8 cellular contexts compared by ENCODE assay signal in genomic region chr7:137992738-137993394, GRCh38. TPM values are rescaled to one million over a fixed set of nuclear protein-coding genes. Genes with fewer than 3 reads are reported as not detected.
A peak's percentile ranks its signal among the peaks of the same experiment; 100 is the strongest.
DNase-seq lines count a peak whose midpoint lies in the region; ATAC-seq and TF ChIP-seq lines count a peak whose summit lies in the region.

No MANE protein-coding gene starts in this region.

- no peak for TF ChIP-seq CTCF in psoas muscle (IDR thresholded peaks at IDR 0.05)

- no peak overlapping the region for H3K4me3 ChIP-seq in psoas muscle

- H3K27ac ChIP-seq in psoas muscle (peak overlapping the region; percentile 25), substantia nigra (ENCODE audit: low read depth, low read length, poor library complexity, severe bottlenecking) (no peak overlapping the region)

- DNase-seq in NCI-H2107 treated with DMSO at 0.1 percent for 48 hours (lab: John Stamatoyannopoulos, UW; ENCODE audit: unreplicated experiment) (peak; percentile 47), NCI-H2107 (lab: John Stamatoyannopoulos, UW) (no peak), OCI-M1 (lab: John Stamatoyannopoulos, UW) (peak; percentile 67), erythroblast (lab: John Stamatoyannopoulos, UW) (peak; percentile 21 to 54), psoas muscle (peak; percentile 77 to 78), ecto neural progenitor cell (ENCODE audit: low spot score) (no peak), substantia nigra (lab: John Stamatoyannopoulos, UW) (no peak)

- H3K36me3 ChIP-seq in psoas muscle (ENCODE audit: insufficient read depth in 1 of 2, low read depth in 1 of 2): no peaks in the 10 kb centered on the region

- ATAC-seq in HG02642 (IDR thresholded peaks at IDR 0.05; ENCODE audit: poor library complexity, unreplicated experiment): peak; percentile 59
- ATAC-seq in psoas muscle: peak; percentile 38 to 78 (median 76)

- H3K27me3 ChIP-seq in psoas muscle (ENCODE audit: insufficient read depth in 3 of 3, low read length in 2 of 3): no peaks in the 10 kb centered on the region

- intact Hi-C loops in psoas muscle (cut with DNase I): no loop called here

- peaks cover 37% of the 10 kb centered on the region for H3K4me1 ChIP-seq in psoas muscle

- 47 to 50% (median 48%) methylated on average over 4 of the region's 4 CpGs for WGBS in psoas muscle, 3 donors

- TF ChIP-seq POLR2A in erythroblast (IDR thresholded peaks at IDR 0.05; ENCODE audit: low read length): no peak

- no peaks in the 10 kb centered on the region for H3K9me3 ChIP-seq in psoas muscle

RNA-seq across cellular contexts. Expression of gene CREB3L2, which starts 9.0 kb away (rescaled TPM):
- total RNA-seq in psoas muscle: 10 to 100 TPM in 2 of 4 donors, 1 to 10 TPM in 2; 6.7 to 14.7 (median 10.9) TPM
- 1 to 10 TPM; 2.2 to 3.6 (median 3.3) TPM for polyA plus RNA-seq in psoas muscle

Comparison
In these comparisons a context has a peak if more than half of its experiments do, and no peak if none do; other contexts are left out.
1. DNase-seq: peak in NCI-H2107 treated with DMSO at 0.1 percent for 48 hours (single experiment), OCI-M1 (single experiment), erythroblast (2 of 2) and psoas muscle (2 of 2); none in NCI-H2107 (single experiment), ecto neural progenitor cell (single experiment) and substantia nigra (0 of 49).